Comparison of ENCODE assay signal across 8 cellular contexts in genomic region chr1:160437432-160438319, GRCh38.
DNase-seq lines count a peak whose midpoint lies in the region; ATAC-seq lines count a peak whose summit lies in the region.

No MANE protein-coding gene starts in this region.

- H3K9me3 Mint-ChIP-seq in effector memory CD8-positive, alpha-beta T cell: peaks cover 0 to 3% of the 10 kb centered on the region in 2 donors

- DNase-seq in DMS53 (lab: John Stamatoyannopoulos, UW): peak; percentile 46
- DNase-seq in effector memory CD8-positive, alpha-beta T cell: peak; percentile 19 to 29 (median 20)
- no peak for DNase-seq in MV-4-11 (lab: John Stamatoyannopoulos, UW)
- no peak for DNase-seq in head of caudate nucleus
- DNase-seq in SW 1271 (lab: John Stamatoyannopoulos, UW): no peak

- peak overlapping the region; percentile 70 to 74 for H3K4me3 Mint-ChIP-seq in effector memory CD8-positive, alpha-beta T cell

- intact Hi-C loops in head of caudate nucleus (cut with DNase I): no loop called here

- H3K4me1 Mint-ChIP-seq in effector memory CD8-positive, alpha-beta T cell (ENCODE audit: low read depth in 2 of 2): peaks cover 24 to 40% of the 10 kb centered on the region in 2 donors

- H3K27ac Mint-ChIP-seq in effector memory CD8-positive, alpha-beta T cell: peak overlapping the region; percentile 96 to 99

- H3K36me3 Mint-ChIP-seq in effector memory CD8-positive, alpha-beta T cell (ENCODE audit: insufficient read depth): no peaks in the 10 kb centered on the region

- H3K27me3 Mint-ChIP-seq in effector memory CD8-positive, alpha-beta T cell: no peaks in the 10 kb centered on the region

- peak; percentile 72 for ATAC-seq in GM19467 (IDR thresholded peaks at IDR 0.05; ENCODE audit: unreplicated experiment)
- ATAC-seq in HG03469 (IDR thresholded peaks at IDR 0.05; ENCODE audit: unreplicated experiment): peak; percentile 59
- ATAC-seq in effector memory CD8-positive, alpha-beta T cell (replicated peaks): peak; percentile 94
- no peak for ATAC-seq in HG02571 (IDR thresholded peaks at IDR 0.05; ENCODE audit: unreplicated experiment)

Comparison
In these comparisons a context has a peak if more than half of its experiments do, and no peak if none do; other contexts are left out.
1. DNase-seq: peak in DMS53 (single experiment) and effector memory CD8-positive, alpha-beta T cell (3 of 3); none in MV-4-11 (single experiment), head of caudate nucleus (0 of 42) and SW 1271 (0 of 2).